In genomic region chr16:3787924-3788661, GRCh38 we compare ENCODE assay signal across 15 cellular contexts.
DNase-seq lines count a peak whose midpoint lies in the region; ATAC-seq and TF ChIP-seq lines count a peak whose summit lies in the region.
"Had no signal": no experiment of that assay in that cellular context is flagged by ENCODE, and none has a peak within 500 bp of the region (broad histone marks: within the 10 kb centered on the region; RNA-seq: fewer than 3 reads in every experiment).

No MANE protein-coding gene starts in this region.

- H3K4me3 ChIP-seq in CD4-positive, CD25-positive, alpha-beta regulatory T cell (ENCODE audit: low read depth, low read length): no peak overlapping the region
- no peak overlapping the region for H3K4me3 ChIP-seq in CD8-positive, alpha-beta T cell (ENCODE audit: low read depth, low read length)
- H3K4me3 ChIP-seq in hepatocyte: no peak overlapping the region
- H3K4me3 ChIP-seq: esophagus muscularis mucosa, pancreas had no signal

- TF ChIP-seq CTCF in CD8-positive, alpha-beta T cell (IDR thresholded peaks at IDR 0.05): no peak
- no peak for TF ChIP-seq CTCF in hepatocyte (IDR thresholded peaks at IDR 0.05; ENCODE audit: poor library complexity)

- H3K36me3 ChIP-seq in CD4-positive, CD25-positive, alpha-beta regulatory T cell (ENCODE audit: control insufficient read depth, insufficient read depth, low read length): peaks cover 63% of the 10 kb centered on the region
- H3K36me3 ChIP-seq in CD8-positive, alpha-beta T cell (ENCODE audit: insufficient read depth, low read length): peaks cover 26% of the 10 kb centered on the region
- H3K36me3 ChIP-seq in hepatocyte (replicated peaks; ENCODE audit: insufficient read depth, low read depth): no peaks in the 10 kb centered on the region

- H3K4me1 ChIP-seq in CD4-positive, CD25-positive, alpha-beta regulatory T cell (ENCODE audit: control insufficient read depth, insufficient read depth, low read length, poor library complexity, severe bottlenecking): peaks cover 24% of the 10 kb centered on the region
- peaks cover 38% of the 10 kb centered on the region for H3K4me1 ChIP-seq in CD8-positive, alpha-beta T cell (ENCODE audit: insufficient read depth, low read length)
- no peaks in the 10 kb centered on the region for H3K4me1 ChIP-seq in hepatocyte (ENCODE audit: insufficient read depth)
- H3K4me1 ChIP-seq: pancreas had no signal

- 94% methylated on average over 10 of the region's 10 CpGs for WGBS in hepatocyte (ENCODE audit: low lambda C conversion rate, missing lambda C conversion rate)

- H3K36me3 Mint-ChIP-seq in CD4-positive, CD25-positive, alpha-beta regulatory T cell: peaks cover 34% of the 10 kb centered on the region
- peaks cover 69% of the 10 kb centered on the region for H3K36me3 Mint-ChIP-seq in CD8-positive, alpha-beta T cell

- POLR2A ChIA-PET in CD8-positive, alpha-beta T cell (lab: Charles Lee): no interaction called here

- no peak overlapping the region for H3K4me3 Mint-ChIP-seq in CD4-positive, CD25-positive, alpha-beta regulatory T cell
- H3K4me3 Mint-ChIP-seq in CD8-positive, alpha-beta T cell: no peak overlapping the region

- H3K27me3 Mint-ChIP-seq in CD4-positive, CD25-positive, alpha-beta regulatory T cell: no peaks in the 10 kb centered on the region
- H3K27me3 Mint-ChIP-seq in CD8-positive, alpha-beta T cell (ENCODE audit: low read depth): no peaks in the 10 kb centered on the region
- H3K27me3 Mint-ChIP-seq: activated naive CD8-positive, alpha-beta T cell; T-cell had no signal

- peaks cover 17 to 59% (median 42%) of the 10 kb centered on the region in 4 donors for H3K4me1 Mint-ChIP-seq in CD4-positive, CD25-positive, alpha-beta regulatory T cell
- H3K4me1 Mint-ChIP-seq in CD8-positive, alpha-beta T cell (ENCODE audit: low read depth): peaks cover 60% of the 10 kb centered on the region

- peaks cover 74% of the 10 kb centered on the region for H4K20me1 ChIP-seq in hepatocyte (ENCODE audit: insufficient read depth, poor library complexity, severe bottlenecking)

- no peak overlapping the region for H2AFZ ChIP-seq in hepatocyte

- H3K27ac ChIP-seq in CD4-positive, CD25-positive, alpha-beta regulatory T cell (ENCODE audit: insufficient read depth, low read length, poor library complexity, severe bottlenecking): no peak overlapping the region
- no peak overlapping the region for H3K27ac ChIP-seq in CD8-positive, alpha-beta T cell (ENCODE audit: low read depth, low read length)
- H3K27ac ChIP-seq in hepatocyte: no peak overlapping the region
- H3K27ac ChIP-seq: esophagus muscularis mucosa, pancreas had no signal

- H3K9me2 ChIP-seq in hepatocyte (replicated peaks; ENCODE audit: insufficient read depth): no peaks in the 10 kb centered on the region

- H3K27me3 ChIP-seq in CD4-positive, CD25-positive, alpha-beta regulatory T cell (ENCODE audit: control insufficient read depth, insufficient read depth, low read length): no peaks in the 10 kb centered on the region
- H3K27me3 ChIP-seq in CD8-positive, alpha-beta T cell (ENCODE audit: insufficient read depth, low read length): no peaks in the 10 kb centered on the region
- H3K27me3 ChIP-seq in hepatocyte: no peaks in the 10 kb centered on the region
- H3K27me3 ChIP-seq: esophagus muscularis mucosa, pancreas had no signal

- H3K79me2 ChIP-seq in hepatocyte: peaks cover 97% of the 10 kb centered on the region

- ATAC-seq in CD4-positive, CD25-positive, alpha-beta regulatory T cell (ENCODE audit: low read depth in 2 of 2): peak in 1 of 2 donors; percentile 44
- ATAC-seq in GM18907 (IDR thresholded peaks at IDR 0.05; ENCODE audit: unreplicated experiment): peak; percentile 73
- peak; percentile 77 for ATAC-seq in HG02588 (IDR thresholded peaks at IDR 0.05; ENCODE audit: unreplicated experiment)
- ATAC-seq in HG03460 (IDR thresholded peaks at IDR 0.05; ENCODE audit: unreplicated experiment): peak; percentile 75
- no peak for ATAC-seq in CD8-positive, alpha-beta T cell
- ATAC-seq: T-cell had no signal

- DNase-seq in CD4-positive, CD25-positive, alpha-beta regulatory T cell: no peak
- no peak for DNase-seq in CD8-positive, alpha-beta T cell
- DNase-seq in mucosa of gallbladder (ENCODE audit: low spot score): no peak
- DNase-seq in NCI-H1694 (lab: John Stamatoyannopoulos, UW): no peak
- no peak for DNase-seq in hepatocyte (ENCODE audit: low spot score)
- DNase-seq: Kasumi-1; OCI-M1; pancreas; stimulated activated naive CD4-positive, alpha-beta T cell; T-cell had no signal

- H3K27ac Mint-ChIP-seq in CD4-positive, CD25-positive, alpha-beta regulatory T cell: peak overlapping the region in 2 of 3 donors; percentile 9 to 52
- no peak overlapping the region for H3K27ac Mint-ChIP-seq in CD8-positive, alpha-beta T cell
- H3K27ac Mint-ChIP-seq: activated naive CD8-positive, alpha-beta T cell; T-cell had no signal

- H3K9me3 Mint-ChIP-seq in CD4-positive, CD25-positive, alpha-beta regulatory T cell: no peaks in the 10 kb centered on the region
- H3K9me3 Mint-ChIP-seq in CD8-positive, alpha-beta T cell: no peaks in the 10 kb centered on the region
- H3K9me3 Mint-ChIP-seq: T-cell had no signal

- CTCF ChIA-PET in CD8-positive, alpha-beta T cell (lab: Charles Lee): no interaction called here

- intact Hi-C loops in CD8-positive, alpha-beta T cell (cut with DNase I, micrococcal nuclease): loop anchor here in 1 of 2 experiments (2.0 kb wide), 1 partner anchor 31 kb away; no protein-coding TSS in a partner anchor

- no peaks in the 10 kb centered on the region for H3K9me3 ChIP-seq in CD4-positive, CD25-positive, alpha-beta regulatory T cell (ENCODE audit: control insufficient read depth in 2 of 2, low read length in 2 of 2)
- no peaks in the 10 kb centered on the region for H3K9me3 ChIP-seq in CD8-positive, alpha-beta T cell (ENCODE audit: low read length)
- no peaks in the 10 kb centered on the region for H3K9me3 ChIP-seq in hepatocyte (ENCODE audit: low read depth)
- H3K9me3 ChIP-seq: esophagus muscularis mucosa, pancreas had no signal

- H3K4me2 ChIP-seq in hepatocyte: no peak overlapping the region
